In the genomic region with DNA sequence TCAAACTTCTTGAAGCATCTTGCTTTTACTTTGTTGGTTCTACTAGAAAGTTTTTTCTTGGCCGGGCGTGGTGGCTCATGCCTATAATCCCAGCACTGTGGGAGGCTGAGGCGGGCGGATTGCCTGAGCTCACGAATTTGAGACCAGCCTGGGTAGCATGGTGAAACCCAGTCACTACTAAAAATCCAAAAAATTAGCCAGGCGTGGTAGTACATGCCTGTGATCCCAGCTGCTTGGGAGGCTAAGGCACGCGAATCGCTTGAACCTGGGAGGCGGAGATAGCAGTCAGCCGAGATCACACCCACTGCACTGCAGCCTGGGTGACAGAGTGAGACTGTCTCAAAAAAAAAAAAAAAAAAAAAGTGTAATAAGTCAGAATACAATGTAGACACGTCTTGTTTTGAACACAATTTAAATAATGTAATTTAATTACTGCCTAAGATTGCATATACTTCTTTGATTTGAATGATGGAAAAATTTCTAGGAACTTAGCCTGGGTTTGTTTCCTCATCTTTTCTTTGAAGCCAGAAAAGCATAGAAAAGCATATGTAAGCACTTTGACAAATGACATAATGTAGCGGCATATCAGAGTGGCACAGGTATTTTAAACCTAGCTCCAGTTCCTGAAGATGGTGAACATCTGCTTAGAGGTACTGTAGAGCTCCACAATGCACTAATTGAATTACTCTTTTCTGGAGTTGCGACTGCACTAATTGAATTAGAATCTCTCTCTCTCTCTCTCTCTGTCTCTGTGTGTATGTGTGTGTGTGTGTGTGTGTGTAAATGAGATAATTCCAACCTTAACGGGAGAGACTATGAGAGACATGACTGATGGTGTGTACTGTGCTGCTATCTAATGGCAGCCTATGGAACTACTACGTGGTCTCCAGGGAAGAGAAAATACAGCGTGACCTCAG, we compare ENCODE assay signal across 8 cellular contexts.
A peak's percentile ranks its signal among the peaks of the same experiment; 100 is the strongest.
DNase-seq lines count a peak whose midpoint lies in the region; ATAC-seq and TF ChIP-seq lines count a peak whose summit lies in the region.

No MANE protein-coding gene starts in this region.

- H3K27ac ChIP-seq in trophoblast cell (ENCODE audit: low read depth, low read length) = no peak overlapping the region

- H3K9me3 ChIP-seq in trophoblast cell (ENCODE audit: insufficient read depth, low read depth, low read length) = no peaks in the 10 kb centered on the region

- H3K9ac ChIP-seq in trophoblast cell (ENCODE audit: low read length) = no peak overlapping the region

- no peaks in the 10 kb centered on the region for H3K36me3 ChIP-seq in H7 (replicated peaks; ENCODE audit: control insufficient read depth, insufficient read depth, low read length)
- H3K36me3 ChIP-seq in trophoblast cell (ENCODE audit: control insufficient read depth in 1 of 2, insufficient read depth in 2 of 2, low read length in 2 of 2) = no peaks in the 10 kb centered on the region

- DNase-seq in D341Med (ENCODE audit: low spot score) (peak; percentile 58), H7 (peak; percentile 39), NCI-H345 (lab: John Stamatoyannopoulos, UW) (peak; percentile 26), glutamatergic neuron (no peak), trophoblast cell (peak; percentile 39 to 65), NCI-H1048 (lab: John Stamatoyannopoulos, UW) (no peak)
- DNase-seq in activated T-cell treated with anti-CD3 and anti-CD28 coated beads, Interleukin-2, amount 50 U/mL, for 72 hours = peak; percentile 4 to 9

- H2BK5ac ChIP-seq in trophoblast cell (ENCODE audit: low read depth, low read length, poor library complexity) = no peak overlapping the region

- no peak overlapping the region for H2BK12ac ChIP-seq in trophoblast cell (ENCODE audit: low read length)

- H4K8ac ChIP-seq in trophoblast cell (ENCODE audit: low read depth, low read length) = no peak overlapping the region

- H3K4ac ChIP-seq in trophoblast cell (ENCODE audit: low read depth, low read length) = no peak overlapping the region

- H3K79me1 ChIP-seq in trophoblast cell (ENCODE audit: low read length) = no peaks in the 10 kb centered on the region

- H4K91ac ChIP-seq in trophoblast cell (ENCODE audit: low read depth, low read length) = no peak overlapping the region

- TF ChIP-seq CTCF in glutamatergic neuron (IDR thresholded peaks at IDR 0.05; ENCODE audit: partially characterized antibody, unreplicated experiment) = no peak

- peak; percentile 68 to 73 for ATAC-seq in activated T-cell treated with anti-CD3 and anti-CD28 coated beads, Interleukin-2, amount 50 U/mL, for 72 hours (replicated peaks in 1 of 2)
- ATAC-seq in HG02884 (IDR thresholded peaks at IDR 0.05; ENCODE audit: unreplicated experiment) = no peak

- no peaks in the 10 kb centered on the region for H3K4me1 ChIP-seq in trophoblast cell (ENCODE audit: control insufficient read depth in 1 of 2, insufficient read depth in 2 of 2, low read length in 2 of 2)

- no CpG with 5 or more reads among the region's 17 CpGs for WGBS in trophoblast cell (ENCODE audit: extremely low coverage, insufficient coverage, insufficient read length)

- H3K18ac ChIP-seq in trophoblast cell (ENCODE audit: low read length) = no peak overlapping the region

- H3K79me2 ChIP-seq in trophoblast cell (ENCODE audit: control insufficient read depth, insufficient read depth, low read length, poor library complexity) = no peaks in the 10 kb centered on the region

- H2BK120ac ChIP-seq in trophoblast cell (ENCODE audit: insufficient read depth, low read length, poor library complexity) = no peak overlapping the region

- no peak overlapping the region for H2AFZ ChIP-seq in trophoblast cell (ENCODE audit: insufficient read depth, low read length, poor library complexity)

- H3K9me3 Mint-ChIP-seq in activated T-cell treated with anti-CD3 and anti-CD28 coated beads, Interleukin-2, amount 50 U/mL, for 72 hours = no peaks in the 10 kb centered on the region
- peaks cover 5% of the 10 kb centered on the region for H3K9me3 Mint-ChIP-seq in glutamatergic neuron (ENCODE audit: unreplicated experiment)

- H4K12ac ChIP-seq in trophoblast cell (ENCODE audit: low read depth, low read length) = no peak overlapping the region

- no peak overlapping the region for H3K4me3 ChIP-seq in H7 (ENCODE audit: insufficient read depth, low read depth, low read length)
- H3K4me3 ChIP-seq in trophoblast cell (ENCODE audit: low read depth, low read length) = no peak overlapping the region

- H3K4me1 Mint-ChIP-seq in activated T-cell treated with anti-CD3 and anti-CD28 coated beads, Interleukin-2, amount 50 U/mL, for 72 hours (ENCODE audit: low read depth) = no peaks in the 10 kb centered on the region
- peaks cover 9% of the 10 kb centered on the region for H3K4me1 Mint-ChIP-seq in glutamatergic neuron (ENCODE audit: low read depth, unreplicated experiment)

- no peak overlapping the region for H3K23ac ChIP-seq in trophoblast cell (ENCODE audit: low read length)

- H3K27me3 Mint-ChIP-seq in activated T-cell treated with anti-CD3 and anti-CD28 coated beads, Interleukin-2, amount 50 U/mL, for 72 hours (ENCODE audit: low read depth) = no peaks in the 10 kb centered on the region
- H3K27me3 Mint-ChIP-seq in glutamatergic neuron (ENCODE audit: unreplicated experiment) = peaks cover 7% of the 10 kb centered on the region

- H3K27me3 ChIP-seq in H7 (ENCODE audit: control insufficient read depth, insufficient read depth, low read length) = no peaks in the 10 kb centered on the region
- no peaks in the 10 kb centered on the region for H3K27me3 ChIP-seq in trophoblast cell (ENCODE audit: insufficient read depth, low read length)

- no peak overlapping the region for H3K4me3 Mint-ChIP-seq in activated T-cell treated with anti-CD3 and anti-CD28 coated beads, Interleukin-2, amount 50 U/mL, for 72 hours
- no peak overlapping the region for H3K4me3 Mint-ChIP-seq in glutamatergic neuron (ENCODE audit: unreplicated experiment)

- no peak overlapping the region for H3K27ac Mint-ChIP-seq in activated T-cell treated with anti-CD3 and anti-CD28 coated beads, Interleukin-2, amount 50 U/mL, for 72 hours
- H3K27ac Mint-ChIP-seq in glutamatergic neuron (ENCODE audit: unreplicated experiment) = peak overlapping the region; percentile 72

- no peak overlapping the region for H2AK5ac ChIP-seq in trophoblast cell (ENCODE audit: low read length)

- H3K4me2 ChIP-seq in trophoblast cell (ENCODE audit: low read length) = no peak overlapping the region

- H3K14ac ChIP-seq in trophoblast cell (ENCODE audit: low read length) = no peak overlapping the region

- no peaks in the 10 kb centered on the region for H3K36me3 Mint-ChIP-seq in activated T-cell treated with anti-CD3 and anti-CD28 coated beads, Interleukin-2, amount 50 U/mL, for 72 hours (ENCODE audit: insufficient read depth in 2 of 2)
- H3K36me3 Mint-ChIP-seq in glutamatergic neuron (ENCODE audit: unreplicated experiment) = no peaks in the 10 kb centered on the region

Comparison
In these comparisons a context has a peak if more than half of its experiments do, and no peak if none do; other contexts are left out.
1. DNase-seq: peak in D341Med (single experiment), H7 (single experiment), NCI-H345 (single experiment), activated T-cell treated with anti-CD3 and anti-CD28 coated beads, Interleukin-2, amount 50 U/mL, for 72 hours (2 of 2) and trophoblast cell (2 of 2); none in glutamatergic neuron (single experiment) and NCI-H1048 (single experiment).